Comparison of ENCODE assay signal across 8 cellular contexts in genomic region chr5:176364765-176365662, GRCh38.
DNase-seq lines count a peak whose midpoint lies in the region; ATAC-seq lines count a peak whose summit lies in the region.

A gene with protein sequence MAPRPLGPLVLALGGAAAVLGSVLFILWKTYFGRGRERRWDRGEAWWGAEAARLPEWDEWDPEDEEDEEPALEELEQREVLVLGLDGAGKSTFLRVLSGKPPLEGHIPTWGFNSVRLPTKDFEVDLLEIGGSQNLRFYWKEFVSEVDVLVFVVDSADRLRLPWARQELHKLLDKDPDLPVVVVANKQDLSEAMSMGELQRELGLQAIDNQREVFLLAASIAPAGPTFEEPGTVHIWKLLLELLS (plus strand): TSS chr5:176365487. CDS start chr5:176365564, 77 bp downstream.

- peak; percentile 66 to 73 for DNase-seq in activated CD4-positive, alpha-beta T cell treated with anti-CD3 and anti-CD28 coated beads, Interleukin-2, amount 50 U/mL, for 48 hours
- peak; percentile 37 for DNase-seq in effector CD8-positive, alpha-beta T cell (lab: John Stamatoyannopoulos, UW)
- DNase-seq in memory B cell (ENCODE audit: low spot score in 2 of 2) = peak in 1 of 2 donors; percentile 53
- peak in 2 of 3 donors; percentile 35 to 63 for DNase-seq in stimulated activated CD4-positive, alpha-beta T cell treated with anti-CD3 and anti-CD28 coated beads, TNF-alpha, amount 100 ng/mL, for 48 hours (ENCODE audit: low read depth in 3 of 3)
- DNase-seq in NCI-H1436 (lab: John Stamatoyannopoulos, UW) = no peak

- peak within 1 kb of the TSS; percentile 79 for H3K4me3 Mint-ChIP-seq in memory B cell

- ATAC-seq in GM19043 (IDR thresholded peaks at IDR 0.05; ENCODE audit: low read depth, unreplicated experiment) (peak; percentile 36), memory B cell (ENCODE audit: low read depth) (peak; percentile 17), HG03135 (IDR thresholded peaks at IDR 0.05; ENCODE audit: unreplicated experiment) (no peak)

- no peaks in the 10 kb centered on the region for H3K27me3 Mint-ChIP-seq in memory B cell

- peaks cover 6% of the 10 kb centered on the region; the same call in 1 of the 2 replicates for H3K36me3 ChIP-seq in HUES6 (ENCODE audit: control insufficient read depth, insufficient read depth, low read length)

- peaks cover 12% of the 10 kb centered on the region for H3K4me1 Mint-ChIP-seq in memory B cell

- peaks cover 61% of the 10 kb centered on the region for H3K27me3 ChIP-seq in HUES6 (ENCODE audit: control insufficient read depth, insufficient read depth, low read length)

- no peak within 1 kb of the TSS for H3K27ac ChIP-seq in HUES6 (ENCODE audit: low read depth, low read length)

- peaks cover 5% of the 10 kb centered on the region for H3K4me1 ChIP-seq in HUES6 (ENCODE audit: control insufficient read depth, insufficient read depth, low read length)

- no peaks in the 10 kb centered on the region for H3K9me3 ChIP-seq in HUES6 (ENCODE audit: control insufficient read depth, insufficient read depth, low read depth, low read length)

- no peaks in the 10 kb centered on the region for H3K9me3 Mint-ChIP-seq in memory B cell

- H3K9ac ChIP-seq in HUES6 (ENCODE audit: low read length) = peak within 1 kb of the TSS; percentile 71

- no peak within 1 kb of the TSS for H3K27ac Mint-ChIP-seq in memory B cell

- peaks cover 7% of the 10 kb centered on the region for H3K36me3 Mint-ChIP-seq in memory B cell

- H3K4me3 ChIP-seq in HUES6 (ENCODE audit: low read depth, low read length) = peak within 1 kb of the TSS; percentile 83
